ENCODE assay signal across 16 cellular contexts in the genomic region with DNA sequence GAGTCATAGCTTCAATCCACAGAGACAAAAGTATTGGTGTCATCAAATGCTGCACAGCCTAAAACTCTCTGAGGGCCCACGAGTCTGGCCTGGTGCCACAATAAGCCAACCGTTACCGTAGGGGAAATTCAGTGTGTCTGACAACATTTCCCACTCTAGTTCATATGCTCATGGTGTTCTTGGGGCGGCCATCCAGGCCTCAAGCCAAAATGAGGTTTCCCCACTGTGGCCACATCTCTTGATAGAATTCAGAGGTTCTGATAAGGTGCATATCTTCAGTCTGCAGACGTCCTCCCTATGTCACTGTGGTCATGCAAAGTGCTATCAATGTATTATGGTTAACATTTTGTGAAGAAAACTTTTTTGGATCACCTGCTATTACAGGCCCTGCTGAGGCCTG.
"Had no signal": no experiment of that assay in that cellular context is flagged by ENCODE, and none has a peak within 500 bp of the region (broad histone marks: within the 10 kb centered on the region; RNA-seq: fewer than 3 reads in every experiment).

No MANE protein-coding gene starts in this region.

- H3K4me1 ChIP-seq: parathyroid adenoma, psoas muscle, sigmoid colon had no signal

- H3K27ac ChIP-seq: coronary artery, dorsolateral prefrontal cortex, heart left ventricle, parathyroid adenoma, psoas muscle, sigmoid colon, skin epidermis had no signal

- H3K4me3 ChIP-seq: coronary artery, dorsolateral prefrontal cortex, heart left ventricle, psoas muscle, sigmoid colon, skin epidermis had no signal

- H3K27me3 ChIP-seq: heart left ventricle, sigmoid colon had no signal

- ATAC-seq: esophagus mucosa, psoas muscle had no signal

- H3K9ac ChIP-seq: parathyroid adenoma had no signal

- H3K36me3 ChIP-seq: heart left ventricle, sigmoid colon had no signal

- DNase-seq: dorsolateral prefrontal cortex; effector CD8-positive, alpha-beta T cell; heart left ventricle; hypothalamus; kidney glomerular epithelial cell; nephron progenitor cell; psoas muscle; retina; sigmoid colon; stimulated activated CD4-positive, alpha-beta T cell treated with anti-CD3 and anti-CD28 coated beads, Interleukin-12 subunit alpha, Interleukin-12 subunit beta, amount 100 ng/mL, for 4 hours; stimulated activated naive CD4-positive, alpha-beta T cell; trophoblast cell had no signal

- H3K79me2 ChIP-seq: parathyroid adenoma had no signal

- H3K9me3 ChIP-seq: heart left ventricle, psoas muscle, sigmoid colon had no signal
